ENCODE assay signal across 16 cellular contexts in the genomic region with DNA sequence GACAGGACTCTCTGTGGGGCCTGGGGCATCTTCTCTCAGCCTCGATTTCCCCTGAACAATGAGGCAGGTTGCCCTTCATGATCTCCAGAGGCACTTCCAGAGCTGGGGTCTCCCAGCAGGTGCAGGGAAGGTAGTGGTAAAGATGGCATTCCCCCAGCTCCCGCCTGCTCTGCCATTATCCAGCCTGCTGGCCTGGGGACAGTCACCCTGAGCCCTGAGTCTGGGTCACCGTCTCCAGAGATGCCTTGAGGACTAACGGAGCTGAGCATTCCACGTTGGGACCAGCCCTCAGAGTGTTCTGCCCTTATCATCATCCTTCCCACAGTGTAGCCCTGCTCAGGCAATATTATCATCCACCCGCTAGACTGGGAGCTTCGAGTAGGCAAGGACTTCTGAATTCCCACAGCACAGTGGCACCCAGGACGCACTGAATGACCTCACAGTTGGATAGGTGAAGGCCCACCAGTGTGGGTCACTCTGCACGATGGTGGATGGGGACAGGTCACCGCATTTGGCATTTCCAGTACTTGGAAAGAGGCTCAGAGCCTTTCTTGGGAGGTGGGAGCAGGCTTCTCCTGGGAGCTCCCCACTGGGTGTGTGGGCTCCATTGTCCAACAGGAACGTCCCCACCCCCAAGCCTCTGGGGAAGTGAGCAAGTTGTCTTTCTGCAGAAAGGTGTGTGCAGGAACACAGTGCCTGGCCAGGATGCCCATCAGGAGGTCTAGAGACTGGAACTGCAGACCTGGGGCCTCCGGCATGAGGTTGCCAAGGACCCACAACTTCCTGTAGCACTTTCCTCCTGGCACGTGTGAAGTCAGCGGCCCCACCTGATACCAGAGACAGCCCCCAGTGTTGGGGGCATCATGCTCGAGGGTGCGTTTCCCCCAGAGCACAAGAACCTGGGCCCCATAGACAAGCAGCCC. TPM values are rescaled to one million over a fixed set of nuclear protein-coding genes. Genes with fewer than 3 reads are reported as not detected.
DNase-seq lines count a peak whose midpoint lies in the region; ATAC-seq and TF ChIP-seq lines count a peak whose summit lies in the region.
"Had no signal": no experiment of that assay in that cellular context is flagged by ENCODE, and none has a peak within 500 bp of the region (broad histone marks: within the 10 kb centered on the region; RNA-seq: fewer than 3 reads in every experiment).

No MANE protein-coding gene starts in this region.

- TF ChIP-seq POLR2A in lower leg skin (IDR thresholded peaks at IDR 0.05), result no peak

- H3K4me1 Mint-ChIP-seq in IgD-negative memory B cell, result peaks cover 0 to 4% (median 4%) of the 10 kb centered on the region in 3 donors
- peaks cover 33% of the 10 kb centered on the region for H3K4me1 Mint-ChIP-seq in dendritic cell treated with granulocyte-macrophage colony-stimulating factor and Interleukin-4, amounts not matched to agents 40 ng/mL and 50 ng/mL, for 4 days (ENCODE audit: low read depth)
- peaks cover 13% of the 10 kb centered on the region for H3K4me1 Mint-ChIP-seq in memory B cell
- peaks cover 5 to 12% of the 10 kb centered on the region in 2 donors for H3K4me1 Mint-ChIP-seq in stimulated activated naive B cell treated with anti-CD40 and anti-IgM and Interleukin-4, amounts not matched to agents 10 μg/mL and 1 μg/mL and 100 μg/mL, for 72 hours
- H3K4me1 Mint-ChIP-seq in naive thymus-derived CD4-positive, alpha-beta T cell, result peaks cover 4 to 11% (median 6%) of the 10 kb centered on the region in 7 donors

- H3K4me3 Mint-ChIP-seq in IgD-negative memory B cell, result peak overlapping the region in 3 of 4 donors; percentile 20 to 47 (median 30)
- H3K4me3 Mint-ChIP-seq in dendritic cell treated with granulocyte-macrophage colony-stimulating factor and Interleukin-4, amounts not matched to agents 40 ng/mL and 50 ng/mL, for 4 days, result peak overlapping the region; percentile 51
- peak overlapping the region; percentile 86 for H3K4me3 Mint-ChIP-seq in memory B cell
- peak overlapping the region; percentile 76 to 79 for H3K4me3 Mint-ChIP-seq in stimulated activated naive B cell treated with anti-CD40 and anti-IgM and Interleukin-4, amounts not matched to agents 10 μg/mL and 1 μg/mL and 100 μg/mL, for 72 hours
- H3K4me3 Mint-ChIP-seq in naive thymus-derived CD4-positive, alpha-beta T cell, result peak overlapping the region in 3 of 10 donors; percentile 1 to 55 (median 5)

- TF ChIP-seq CTCF in lower leg skin (IDR thresholded peaks at IDR 0.05), result no peak

- H3K9me3 Mint-ChIP-seq in IgD-negative memory B cell, result no peaks in the 10 kb centered on the region
- H3K9me3 Mint-ChIP-seq in dendritic cell treated with granulocyte-macrophage colony-stimulating factor and Interleukin-4, amounts not matched to agents 40 ng/mL and 50 ng/mL, for 4 days, result no peaks in the 10 kb centered on the region
- no peaks in the 10 kb centered on the region for H3K9me3 Mint-ChIP-seq in memory B cell
- no peaks in the 10 kb centered on the region for H3K9me3 Mint-ChIP-seq in stimulated activated naive B cell treated with anti-CD40 and anti-IgM and Interleukin-4, amounts not matched to agents 10 μg/mL and 1 μg/mL and 100 μg/mL, for 72 hours
- H3K9me3 Mint-ChIP-seq in naive thymus-derived CD4-positive, alpha-beta T cell, result peaks cover 0 to 6% (median 0%) of the 10 kb centered on the region in 11 donors

- CTCF ChIA-PET in naive thymus-derived CD4-positive, alpha-beta T cell (lab: Charles Lee), result no interaction called here

- no peaks in the 10 kb centered on the region for H4K20me1 ChIP-seq in Karpas-422 (ENCODE audit: insufficient read depth, low read depth, low read length)

- H3K4me3 ChIP-seq in naive thymus-derived CD4-positive, alpha-beta T cell (ENCODE audit: low read length), result no peak overlapping the region
- H3K4me3 ChIP-seq in Karpas-422 (ENCODE audit: low read length), result no peak overlapping the region
- no peak overlapping the region for H3K4me3 ChIP-seq in lower leg skin (ENCODE audit: low read depth, poor library complexity, severe bottlenecking)

- no peak overlapping the region for H3K4me2 ChIP-seq in Karpas-422 (ENCODE audit: low read depth, low read length, poor library complexity, severe bottlenecking)

- no peaks in the 10 kb centered on the region for H3K9me2 ChIP-seq in Karpas-422 (replicated peaks; ENCODE audit: insufficient read depth, low read length)

- DNase-seq in memory B cell (ENCODE audit: low spot score in 2 of 2) (no peak), Karpas-422 (no peak), lower leg skin (ENCODE audit: low spot score in 2 of 2) (no peak)
- no peak for DNase-seq in stimulated activated naive B cell treated with anti-CD40 and anti-IgM and Interleukin-4, amounts not matched to agents 10 μg/mL and 1 μg/mL and 100 μg/mL, for 72 hours
- DNase-seq in naive thymus-derived CD4-positive, alpha-beta T cell, result no peak
- DNase-seq: cerebellar nuclear complex, foreskin melanocyte, GOT3, NCI-H2171, RPMI8226 had no signal

- H3K27ac Mint-ChIP-seq in IgD-negative memory B cell (no peak overlapping the region), memory B cell (peak overlapping the region; percentile 68)
- H3K27ac Mint-ChIP-seq in dendritic cell treated with granulocyte-macrophage colony-stimulating factor and Interleukin-4, amounts not matched to agents 40 ng/mL and 50 ng/mL, for 4 days, result peak overlapping the region; percentile 75
- H3K27ac Mint-ChIP-seq in stimulated activated naive B cell treated with anti-CD40 and anti-IgM and Interleukin-4, amounts not matched to agents 10 μg/mL and 1 μg/mL and 100 μg/mL, for 72 hours, result no peak overlapping the region
- H3K27ac Mint-ChIP-seq in naive thymus-derived CD4-positive, alpha-beta T cell, result peak overlapping the region in 1 of 9 donors; percentile 25

- POLR2A ChIA-PET in naive thymus-derived CD4-positive, alpha-beta T cell (lab: Charles Lee), result no interaction called here

- no peaks in the 10 kb centered on the region for H3K36me3 Mint-ChIP-seq in IgD-negative memory B cell
- H3K36me3 Mint-ChIP-seq in dendritic cell treated with granulocyte-macrophage colony-stimulating factor and Interleukin-4, amounts not matched to agents 40 ng/mL and 50 ng/mL, for 4 days (ENCODE audit: low read depth), result no peaks in the 10 kb centered on the region
- H3K36me3 Mint-ChIP-seq in memory B cell, result peaks cover 2% of the 10 kb centered on the region
- H3K36me3 Mint-ChIP-seq in stimulated activated naive B cell treated with anti-CD40 and anti-IgM and Interleukin-4, amounts not matched to agents 10 μg/mL and 1 μg/mL and 100 μg/mL, for 72 hours, result no peaks in the 10 kb centered on the region
- H3K36me3 Mint-ChIP-seq in naive thymus-derived CD4-positive, alpha-beta T cell, result peaks cover 0 to 12% (median 0%) of the 10 kb centered on the region in 5 donors

- H3K27ac ChIP-seq in naive thymus-derived CD4-positive, alpha-beta T cell (ENCODE audit: low read depth, low read length), result no peak overlapping the region
- H3K27ac ChIP-seq in Karpas-422 (ENCODE audit: low read length), result no peak overlapping the region
- H3K27ac ChIP-seq: C4-2B had no signal

- H3K36me3 ChIP-seq in naive thymus-derived CD4-positive, alpha-beta T cell (ENCODE audit: control insufficient read depth in 2 of 3, insufficient read depth in 3 of 3, low read length in 3 of 3), result no peaks in the 10 kb centered on the region
- no peaks in the 10 kb centered on the region for H3K36me3 ChIP-seq in Karpas-422 (ENCODE audit: insufficient read depth, low read length)

- 86 to 87% methylated on average over 16 of the region's 16 CpGs for WGBS in lower leg skin, 2 donors

- ATAC-seq in memory B cell (ENCODE audit: low read depth) (no peak), GM18909 (IDR thresholded peaks at IDR 0.05; ENCODE audit: poor library complexity, unreplicated experiment) (no peak)
- ATAC-seq in stimulated activated naive B cell treated with anti-CD40 and anti-IgM and Interleukin-4, amounts not matched to agents 10 μg/mL and 1 μg/mL and 100 μg/mL, for 72 hours (replicated peaks), result no peak
- no peak for ATAC-seq in naive thymus-derived CD4-positive, alpha-beta T cell

- no peaks in the 10 kb centered on the region for H3K4me1 ChIP-seq in naive thymus-derived CD4-positive, alpha-beta T cell (ENCODE audit: control insufficient read depth in 2 of 2, insufficient read depth in 2 of 2, low read length in 2 of 2)
- peaks cover 5% of the 10 kb centered on the region; the same call in 1 of the 2 replicates for H3K4me1 ChIP-seq in Karpas-422 (ENCODE audit: low read length)

- H2AFZ ChIP-seq in Karpas-422 (ENCODE audit: low read length), result no peak overlapping the region

- no peak overlapping the region for H3K9ac ChIP-seq in Karpas-422 (ENCODE audit: low read length)

- H3K27me3 Mint-ChIP-seq in IgD-negative memory B cell (peaks cover 31% of the 10 kb centered on the region), memory B cell (peaks cover 18% of the 10 kb centered on the region)
- H3K27me3 Mint-ChIP-seq in dendritic cell treated with granulocyte-macrophage colony-stimulating factor and Interleukin-4, amounts not matched to agents 40 ng/mL and 50 ng/mL, for 4 days, result peaks cover 37% of the 10 kb centered on the region
- H3K27me3 Mint-ChIP-seq in stimulated activated naive B cell treated with anti-CD40 and anti-IgM and Interleukin-4, amounts not matched to agents 10 μg/mL and 1 μg/mL and 100 μg/mL, for 72 hours, result peaks cover 38 to 40% of the 10 kb centered on the region in 2 donors
- H3K27me3 Mint-ChIP-seq in naive thymus-derived CD4-positive, alpha-beta T cell, result peaks cover 31 to 50% (median 35%) of the 10 kb centered on the region in 5 donors

- H3K9me3 ChIP-seq in naive thymus-derived CD4-positive, alpha-beta T cell (ENCODE audit: control insufficient read depth in 2 of 3, low read length in 3 of 3), result no peaks in the 10 kb centered on the region
- no peaks in the 10 kb centered on the region for H3K9me3 ChIP-seq in Karpas-422 (ENCODE audit: low read length)

- peaks cover 0 to 4% of the 10 kb centered on the region in 2 donors for H3K27me3 ChIP-seq in naive thymus-derived CD4-positive, alpha-beta T cell (ENCODE audit: control insufficient read depth in 2 of 2, insufficient read depth in 2 of 2, low read length in 2 of 2)
- no peaks in the 10 kb centered on the region for H3K27me3 ChIP-seq in Karpas-422 (ENCODE audit: low read length)

- intact Hi-C loops in dendritic cell treated with granulocyte-macrophage colony-stimulating factor and Interleukin-4, amounts not matched to agents 40 ng/mL and 50 ng/mL, for 4 days (cut with micrococcal nuclease), result no loop called here
- intact Hi-C loops in naive thymus-derived CD4-positive, alpha-beta T cell (cut with micrococcal nuclease), result no loop called here
- intact Hi-C loops in lower leg skin (cut with DNase I; ENCODE audit: low total_unique reads), result no loop called here

- H3K79me2 ChIP-seq in Karpas-422 (ENCODE audit: low read length), result no peaks in the 10 kb centered on the region

RNA-seq across cellular contexts. Expression of a gene that starts 51.4 kb away (rescaled TPM):
- not detected for polyA plus RNA-seq in IgD-negative memory B cell
- total RNA-seq in naive thymus-derived CD4-positive, alpha-beta T cell, result not detected
- polyA plus RNA-seq in naive thymus-derived CD4-positive, alpha-beta T cell, result not detected
- total RNA-seq in Karpas-422 (2014; rRNA removed; shearing (Covaris generic); ENCODE audit: low replicate concordance), result not detected in 2 replicates
- 10 to 100 TPM; 26.4 to 39.9 (median 33.9) TPM for total RNA-seq in lower leg skin
- total RNA-seq: LHCN-M2, mononuclear cell had no signal

Comparison
In these comparisons a context has a peak if more than half of its experiments do, and no peak if none do; other contexts are left out.
1. H3K27ac Mint-ChIP-seq: peak in dendritic cell treated with granulocyte-macrophage colony-stimulating factor and Interleukin-4, amounts not matched to agents 40 ng/mL and 50 ng/mL, for 4 days (single experiment) and memory B cell (single experiment); none in IgD-negative memory B cell (0 of 3) and stimulated activated naive B cell treated with anti-CD40 and anti-IgM and Interleukin-4, amounts not matched to agents 10 μg/mL and 1 μg/mL and 100 μg/mL, for 72 hours (single experiment).
2. RNA of a gene that starts 51.4 kb away (total RNA-seq): 26.4 to 39.9 TPM in lower leg skin; not detected in naive thymus-derived CD4-positive, alpha-beta T cell and not detected in Karpas-422; every median in the first group is over 10 times any median in the second.